ENCODE assay signal across 15 cellular contexts in the genomic region with DNA sequence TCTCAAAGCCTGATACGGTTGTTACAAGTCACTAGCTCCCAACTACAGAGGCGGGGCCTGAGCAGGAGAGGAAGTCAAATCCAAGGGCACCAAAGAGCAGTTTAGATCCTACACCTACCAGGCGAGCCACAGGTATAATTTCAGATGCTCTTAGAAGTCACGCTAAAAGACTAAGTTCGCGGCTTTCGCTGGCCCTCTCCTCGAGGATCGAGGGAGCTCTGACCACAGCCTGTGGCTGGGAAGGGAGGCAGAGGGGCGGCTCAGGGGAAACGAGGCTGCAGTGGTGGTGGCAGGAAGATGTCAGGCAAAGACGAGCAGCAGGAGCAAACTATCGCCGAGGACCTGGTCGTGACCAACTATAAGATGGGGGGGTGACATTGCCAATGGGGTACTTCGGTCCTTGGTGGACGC. TPM values are rescaled to one million over a fixed set of nuclear protein-coding genes. Genes with fewer than 3 reads are reported as not detected.
A peak's percentile ranks its signal among the peaks of the same experiment; 100 is the strongest.
DNase-seq lines count a peak whose midpoint lies in the region; ATAC-seq and TF ChIP-seq lines count a peak whose summit lies in the region.
"Had no signal": no experiment of that assay in that cellular context is flagged by ENCODE, and none has a peak within 500 bp of the region (broad histone marks: within the 10 kb centered on the region; RNA-seq: fewer than 3 reads in every experiment).

No MANE protein-coding gene starts in this region.

- H3K9me3 Mint-ChIP-seq in T-helper 2 cell treated with Interferon-gamma antibody and Interleukin-4, amounts not matched to agents 5 μg/mL and 100 μg/mL, for 36 hours, result no peaks in the 10 kb centered on the region
- H3K9me3 Mint-ChIP-seq in H9, result no peaks in the 10 kb centered on the region

- peak overlapping the region; percentile 53 for H3K4me3 Mint-ChIP-seq in T-helper 2 cell treated with Interferon-gamma antibody and Interleukin-4, amounts not matched to agents 5 μg/mL and 100 μg/mL, for 36 hours
- H3K4me3 Mint-ChIP-seq in H9, result no peak overlapping the region

- no peaks in the 10 kb centered on the region for H3K4me1 ChIP-seq in H9 (ENCODE audit: insufficient read depth, low read length)
- peaks cover 4 to 11% of the 10 kb centered on the region in 2 experiments for H3K4me1 ChIP-seq in neutrophil (ENCODE audit: control insufficient read depth in 1 of 2, insufficient read depth in 1 of 2, low read depth in 1 of 2, low read length in 1 of 2)
- H3K4me1 ChIP-seq: uterus had no signal

- no peak for DNase-seq in T-helper 2 cell treated with Interferon-gamma antibody and Interleukin-4, amounts not matched to agents 5 μg/mL and 100 μg/mL, for 36 hours (ENCODE audit: low spot score)
- DNase-seq in T-helper 2 cell (no peak), H9 (no peak), NCI-H1436 (lab: John Stamatoyannopoulos, UW) (no peak), NOMO-1 treated with DMSO at 0.1 percent for 48 hours (lab: John Stamatoyannopoulos, UW; ENCODE audit: unreplicated experiment) (no peak)
- DNase-seq: COR-L47; cortex of kidney; NCI-H2081 treated with DMSO at 0.1 percent for 48 hours; NCI-H82; stimulated activated CD4-positive, alpha-beta T cell treated with anti-CD3 and anti-CD28 coated beads, Interleukin-1b, Interleukin-23, amount 100 ng/mL, for 48 hours; T1000; uterus had no signal

- H3K23me2 ChIP-seq in H9 (ENCODE audit: insufficient read length, low read depth, low read length, poor library complexity, severe bottlenecking), result no peaks in the 10 kb centered on the region

- H2BK5ac ChIP-seq in H9 (ENCODE audit: insufficient read length, low read length), result no peak overlapping the region

- no peaks in the 10 kb centered on the region for H3K27me3 Mint-ChIP-seq in T-helper 2 cell treated with Interferon-gamma antibody and Interleukin-4, amounts not matched to agents 5 μg/mL and 100 μg/mL, for 36 hours (ENCODE audit: low read depth)
- H3K27me3 Mint-ChIP-seq in H9 (ENCODE audit: low read depth), result no peaks in the 10 kb centered on the region

- H3K79me2 ChIP-seq in H9 (ENCODE audit: insufficient read depth, low read length), result 0 out of 2 replicates have a peak, but pooled peaks cover under 1% of the 10 kb centered on the region

- H3K56ac ChIP-seq in H9 (ENCODE audit: insufficient read length, low read depth, low read length), result no peak overlapping the region

- H3K4me3 ChIP-seq in neutrophil (ENCODE audit: low read depth in 1 of 2, low read length in 1 of 2), result no peak overlapping the region
- H3K4me3 ChIP-seq: uterus had no signal

- H4K91ac ChIP-seq in H9 (ENCODE audit: insufficient read length, low read depth, low read length), result no peak overlapping the region

- no peaks in the 10 kb centered on the region for H4K20me1 ChIP-seq in H9 (ENCODE audit: control insufficient read depth, insufficient read depth, insufficient read length)

- no peak overlapping the region for H3T11ph ChIP-seq in H9 (ENCODE audit: low read length)

- H3K27ac Mint-ChIP-seq in T-helper 2 cell treated with Interferon-gamma antibody and Interleukin-4, amounts not matched to agents 5 μg/mL and 100 μg/mL, for 36 hours, result peak overlapping the region; percentile 85
- peak overlapping the region in 2 of 3 experiments; percentile 88 to 95; a peak in 6 of 7 replicates for H3K27ac Mint-ChIP-seq in H9

- H3K23ac ChIP-seq in H9 (ENCODE audit: insufficient read length, low read depth, low read length), result no peak overlapping the region

- WGBS in H9 (ENCODE audit: extremely low coverage, insufficient read length, low lambda C conversion rate), result no CpG with 5 or more reads among the region's 17 CpGs

- H2BK12ac ChIP-seq in H9 (ENCODE audit: insufficient read length, low read depth, low read length), result no peak overlapping the region

- H3K9ac ChIP-seq in H9 (ENCODE audit: extremely low read depth, insufficient read length, low read length), result no peak overlapping the region

- no peak overlapping the region for H3K4ac ChIP-seq in H9 (ENCODE audit: low read depth, low read length)

- peaks cover 62% of the 10 kb centered on the region for H3K36me3 ChIP-seq in neutrophil
- H3K36me3 ChIP-seq: uterus had no signal

- H3K36me3 Mint-ChIP-seq in T-helper 2 cell treated with Interferon-gamma antibody and Interleukin-4, amounts not matched to agents 5 μg/mL and 100 μg/mL, for 36 hours (ENCODE audit: low read depth), result peaks cover 64% of the 10 kb centered on the region
- H3K36me3 Mint-ChIP-seq in H9 (ENCODE audit: insufficient read depth in 1 of 3, low read depth in 3 of 3), result peaks cover 13 to 32% (median 26%) of the 10 kb centered on the region in 3 experiments

- no peak overlapping the region for H3K27ac ChIP-seq in H9 (ENCODE audit: insufficient read length, low read depth, low read length)
- H3K27ac ChIP-seq in angular gyrus (ENCODE audit: low read depth, low read length), result peak overlapping the region; percentile 96
- H3K27ac ChIP-seq in neutrophil, result peak overlapping the region; percentile 42
- H3K27ac ChIP-seq: uterus had no signal

- TF ChIP-seq CTCF in H9 (conservative IDR thresholded peaks at IDR 0.05) (no peak), neutrophil (IDR thresholded peaks at IDR 0.05) (no peak)

- H3K4me2 ChIP-seq in H9 (ENCODE audit: insufficient read depth, insufficient read length, low read length), result no peak overlapping the region

- H2BK120ac ChIP-seq in H9 (ENCODE audit: low read depth, low read length, poor library complexity, severe bottlenecking), result no peak overlapping the region

- H4K5ac ChIP-seq in H9 (ENCODE audit: insufficient read length, low read depth, low read length), result no peak overlapping the region

- H2AK5ac ChIP-seq in H9 (ENCODE audit: insufficient read length, low read length), result no peak overlapping the region

- H3K9me3 ChIP-seq in H9 (ENCODE audit: control insufficient read depth, low read depth, low read length) (no peaks in the 10 kb centered on the region), neutrophil (no peaks in the 10 kb centered on the region)
- H3K9me3 ChIP-seq: uterus had no signal

- no peak for ATAC-seq in HG02642 (IDR thresholded peaks at IDR 0.05; ENCODE audit: poor library complexity, unreplicated experiment)

- H4K8ac ChIP-seq in H9 (replicated peaks; ENCODE audit: insufficient read length, low read depth, low read length), result no peak overlapping the region

- no peak overlapping the region for H3K14ac ChIP-seq in H9 (ENCODE audit: insufficient read depth, low read length)

- no peak overlapping the region for H3K18ac ChIP-seq in H9 (ENCODE audit: insufficient read length, low read depth, low read length)

- H3K4me1 Mint-ChIP-seq in T-helper 2 cell treated with Interferon-gamma antibody and Interleukin-4, amounts not matched to agents 5 μg/mL and 100 μg/mL, for 36 hours (ENCODE audit: low read depth), result peaks cover 71% of the 10 kb centered on the region
- peaks cover 12 to 15% of the 10 kb centered on the region in 2 experiments; a peak in 3 of 4 replicates for H3K4me1 Mint-ChIP-seq in H9

- no peaks in the 10 kb centered on the region for H3K79me1 ChIP-seq in H9 (ENCODE audit: insufficient read depth, low read depth, low read length, poor library complexity, severe bottlenecking)

- no peak overlapping the region for H2BK20ac ChIP-seq in H9 (ENCODE audit: low read depth, low read length, poor library complexity, severe bottlenecking)

- H3K27me3 ChIP-seq in H9 (ENCODE audit: insufficient read depth, low read length) (no peaks in the 10 kb centered on the region), neutrophil (no peaks in the 10 kb centered on the region)
- H3K27me3 ChIP-seq: uterus had no signal

- H2AFZ ChIP-seq in H9 (ENCODE audit: low read length), result no peak overlapping the region

- no peak overlapping the region for H2BK15ac ChIP-seq in H9 (ENCODE audit: low read depth, low read length)

RNA-seq across cellular contexts. Expression of gene SEMA4D, which starts 48.6 kb away (rescaled TPM):
- 41.8 and 47.2 TPM in 2 replicates for total RNA-seq in H9 (2021)
